Comparison of ENCODE assay signal across 8 cellular contexts in genomic region chr19:56566904-56567273, GRCh38. TPM values are rescaled to one million over a fixed set of nuclear protein-coding genes. Genes with fewer than 3 reads are reported as not detected.
DNase-seq lines count a peak whose midpoint lies in the region; ATAC-seq and TF ChIP-seq lines count a peak whose summit lies in the region.

No MANE protein-coding gene starts in this region.

- peak overlapping the region; percentile 69 for H3K9ac ChIP-seq in SK-N-SH

- no peaks in the 10 kb centered on the region for H4K20me1 ChIP-seq in SK-N-SH (ENCODE audit: insufficient read depth)

- no peaks in the 10 kb centered on the region for H3K9me2 ChIP-seq in SK-N-SH

- TF ChIP-seq RAD21 in SK-N-SH (IDR thresholded peaks at IDR 0.05; ENCODE audit: low read length) = no peak

- CTCF ChIA-PET in SK-N-SH (lab: Yijun Ruan, JAX) = no interaction called here

- H3K27me3 ChIP-seq in SK-N-SH (ENCODE audit: insufficient read depth) (no peaks in the 10 kb centered on the region), left lung (no peaks in the 10 kb centered on the region)

- no peaks in the 10 kb centered on the region; the same call in 1 of the 2 replicates for H3K79me2 ChIP-seq in SK-N-SH (ENCODE audit: insufficient read depth)

- ATAC-seq in GM18907 (IDR thresholded peaks at IDR 0.05; ENCODE audit: unreplicated experiment) (peak; percentile 32), HG03175 (IDR thresholded peaks at IDR 0.05; ENCODE audit: unreplicated experiment) (peak; percentile 29), left lung (peak; percentile 70)

- POLR2A ChIA-PET in SK-N-SH (lab: Yijun Ruan, JAX) = interaction anchor here (0.6 kb wide), 1 partner anchor 446 kb away, joined by 4 read pairs; no protein-coding TSS in a partner anchor

- H3K4me3 ChIP-seq in AG09309 (ENCODE audit: control insufficient read depth, low read depth, low read length) (peak overlapping the region; percentile 69), SK-N-SH (ENCODE audit: low read depth in 2 of 2, low read length in 1 of 2) (peak overlapping the region; percentile 91 to 97), cardiac fibroblast (replicated peaks in 1 of 2; ENCODE audit: low read depth in 2 of 2, low read length in 2 of 2) (peak overlapping the region; percentile 83 to 96), left lung (peak overlapping the region; percentile 86 to 97)

- H3K4me1 ChIP-seq in SK-N-SH (ENCODE audit: control insufficient read depth in 1 of 2, insufficient read depth in 2 of 2, low read depth in 1 of 2, low read length in 1 of 2) = peaks cover 0 to 4% of the 10 kb centered on the region in 2 experiments; a peak in 1 of 4 replicates
- H3K4me1 ChIP-seq in left lung = peaks cover 0 to 14% of the 10 kb centered on the region in 2 donors

- intact Hi-C loops in left lung (cut with DNase I) = no loop called here

- H3K36me3 ChIP-seq in SK-N-SH (replicated peaks in 1 of 2; ENCODE audit: control insufficient read depth in 1 of 2, insufficient read depth in 2 of 2, low read length in 1 of 2) (peaks cover 25 to 46% of the 10 kb centered on the region in 2 experiments), left lung (peaks cover 0 to 43% of the 10 kb centered on the region in 2 donors)

- no peak for DNase-seq in AG09309 (ENCODE audit: low read depth)
- peak; percentile 68 for DNase-seq in SK-N-SH
- peak; percentile 44 to 51 for DNase-seq in cardiac fibroblast (ENCODE audit: low read depth in 2 of 2)
- DNase-seq in left lung = peak; percentile 55 to 87
- DNase-seq in stimulated activated CD4-positive, alpha-beta T cell treated with anti-CD3 and anti-CD28 coated beads, Interleukin-2, amount 100 ng/mL, for 48 hours = peak; percentile 41 to 48
- no peak for DNase-seq in NCI-H1105 treated with DMSO at 0.1 percent for 48 hours (lab: John Stamatoyannopoulos, UW)

- H3K27ac ChIP-seq in SK-N-SH (ENCODE audit: low read depth in 2 of 2, low read length in 1 of 2) = peak overlapping the region in 1 of 2 experiments; percentile 89; a peak in 3 of 4 replicates
- H3K27ac ChIP-seq in left lung = peak overlapping the region; percentile 55 to 85

- H3K4me2 ChIP-seq in SK-N-SH = peak overlapping the region; percentile 85; the same call in 1 of the 2 replicates

- peak overlapping the region; percentile 97 for H2AFZ ChIP-seq in SK-N-SH (ENCODE audit: low read depth)

- H3F3A ChIP-seq in SK-N-SH (replicated peaks; ENCODE audit: insufficient read depth) = peaks cover 6% of the 10 kb centered on the region

- H3K9me3 ChIP-seq in SK-N-SH = peaks cover 37% of the 10 kb centered on the region; the same call in 1 of the 2 replicates
- H3K9me3 ChIP-seq in left lung = peaks cover 3 to 90% of the 10 kb centered on the region in 2 donors

- no peak for TF ChIP-seq CTCF in AG09309 (IDR thresholded peaks at IDR 0.05; ENCODE audit: control insufficient read depth, insufficient read depth, low read depth, low read length, missing control alignments)
- TF ChIP-seq CTCF in SK-N-SH (IDR thresholded peaks at IDR 0.05) = no peak
- no peak for TF ChIP-seq CTCF in cardiac fibroblast (IDR thresholded peaks at IDR 0.05; ENCODE audit: low read depth, low read length)
- TF ChIP-seq CTCF in left lung (IDR thresholded peaks at IDR 0.05) = no peak

- no peak for TF ChIP-seq EP300 in SK-N-SH (IDR thresholded peaks at IDR 0.05; ENCODE audit: borderline replicate concordance in 1 of 2, low read depth in 1 of 2, low read length in 1 of 2)

- 5% methylated on average over 15 of the region's 23 CpGs for WGBS in SK-N-SH (ENCODE audit: low lambda C conversion rate)

TF ChIP-seq in SK-N-SH, 30 proteins besides CTCF, POLR2A, EP300 and RAD21:
- TF ChIP-seq NFIC (IDR thresholded peaks at IDR 0.05; ENCODE audit: borderline replicate concordance) (no peak), RCOR1 (IDR thresholded peaks at IDR 0.05; ENCODE audit: low read length) (no peak), MXI1 (IDR thresholded peaks at IDR 0.05; ENCODE audit: low read depth, low read length) (no peak), PBX3 (IDR thresholded peaks at IDR 0.05) (no peak), USF1 (IDR thresholded peaks at IDR 0.05; ENCODE audit: borderline replicate concordance, low read depth) (no peak), JUND (IDR thresholded peaks at IDR 0.05) (no peak), NRF1 (IDR thresholded peaks at IDR 0.05; ENCODE audit: low read depth, low read length) (no peak), SIN3A (IDR thresholded peaks at IDR 0.05; ENCODE audit: borderline replicate concordance, low read depth, low read length) (no peak), YY1 (IDR thresholded peaks at IDR 0.05; ENCODE audit: low read depth) (no peak), USF2 (IDR thresholded peaks at IDR 0.05; ENCODE audit: borderline replicate concordance, low read depth, low read length) (no peak), REST (IDR thresholded peaks at IDR 0.05; ENCODE audit: low read depth, low read length) (no peak), TAF1 (IDR thresholded peaks at IDR 0.05; ENCODE audit: borderline replicate concordance, low read depth, low read length) (no peak), MEF2A (IDR thresholded peaks at IDR 0.05; ENCODE audit: borderline replicate concordance, low read depth) (no peak)

RNA-seq across cellular contexts. Expression of gene ZNF470, which starts 0.4 kb away (rescaled TPM):
- polyA plus RNA-seq in SK-N-SH (2012; rRNA removed) = 2.1 and 2.5 TPM in 2 replicates
- 1.9 TPM in 2 replicates for polyA plus RNA-seq in SK-N-SH (2012; cell fraction: cytosol; rRNA removed)
- 6.3 and 8.4 TPM in 2 replicates for polyA plus RNA-seq in SK-N-SH (2012; cell fraction: nucleus; rRNA removed)
- total RNA-seq in left lung = 1 to 10 TPM; 4.2 to 5.8 TPM

RNA-seq across cellular contexts. Expression of gene ZFP28, which starts 28.1 kb away (rescaled TPM):
- polyA plus RNA-seq in SK-N-SH (2012; rRNA removed) = 3.5 and 4.9 TPM in 2 replicates
- 3.3 and 3.7 TPM in 2 replicates for polyA plus RNA-seq in SK-N-SH (2012; cell fraction: cytosol; rRNA removed)
- polyA plus RNA-seq in SK-N-SH (2012; cell fraction: nucleus; rRNA removed) = 8.1 and 14.5 TPM in 2 replicates
- 1 to 10 TPM; 6.3 to 7.0 TPM for total RNA-seq in left lung

RNA-seq across cellular contexts. Expression of gene ZNF71, which starts 28.2 kb away (rescaled TPM):
- polyA plus RNA-seq in SK-N-SH (2012; rRNA removed) = 6.3 and 7.1 TPM in 2 replicates
- 4.5 and 6.1 TPM in 2 replicates for polyA plus RNA-seq in SK-N-SH (2012; cell fraction: cytosol; rRNA removed)
- 4.9 and 5.0 TPM in 2 replicates for polyA plus RNA-seq in SK-N-SH (2012; cell fraction: nucleus; rRNA removed)
- 1 to 10 TPM; 5.6 to 6.4 TPM for total RNA-seq in left lung

RNA-seq across cellular contexts. Expression of gene ZNF471, which starts 59.2 kb away (rescaled TPM):
- polyA plus RNA-seq in SK-N-SH (2012; rRNA removed) = 2.5 and 4.0 TPM in 2 replicates
- 2.1 and 2.2 TPM in 2 replicates for polyA plus RNA-seq in SK-N-SH (2012; cell fraction: cytosol; rRNA removed)
- 8.1 and 16.2 TPM in 2 replicates for polyA plus RNA-seq in SK-N-SH (2012; cell fraction: nucleus; rRNA removed)
- total RNA-seq in left lung = 1 to 10 TPM; 2.8 to 7.2 TPM

Comparison
In these comparisons a context has a peak if more than half of its experiments do, and no peak if none do; other contexts are left out.
1. DNase-seq: peak in SK-N-SH (single experiment), cardiac fibroblast (2 of 2), left lung (2 of 2) and stimulated activated CD4-positive, alpha-beta T cell treated with anti-CD3 and anti-CD28 coated beads, Interleukin-2, amount 100 ng/mL, for 48 hours (2 of 2); none in AG09309 (single experiment) and NCI-H1105 treated with DMSO at 0.1 percent for 48 hours (single experiment).
2. Peak in every context shown above with its lines, with median percentiles within 50 percentile points of each other: H3K4me3 ChIP-seq and ATAC-seq.